ENCODE assay signal across 37 cellular contexts in the genomic region with DNA sequence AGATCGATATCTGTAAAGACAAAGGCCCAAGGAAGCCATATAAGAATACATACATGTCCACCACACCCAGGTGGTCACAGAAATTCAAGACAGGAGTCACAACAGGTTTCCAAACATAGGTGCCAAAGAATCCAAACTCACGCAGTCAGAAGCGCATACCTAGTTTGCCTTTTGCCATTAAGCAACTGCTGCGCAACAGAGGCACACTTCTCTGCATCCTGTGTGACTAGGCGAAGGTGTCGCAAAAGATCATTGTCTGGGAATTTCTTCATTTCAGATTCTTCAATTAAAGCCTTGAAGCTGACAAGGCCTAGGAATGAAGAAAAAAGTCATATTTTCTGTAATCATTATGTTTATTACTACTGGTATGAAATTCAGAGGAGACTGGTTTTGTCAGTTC. TPM values are rescaled to one million over a fixed set of nuclear protein-coding genes. Genes with fewer than 3 reads are reported as not detected.
"Had no signal": no experiment of that assay in that cellular context is flagged by ENCODE, and none has a peak within 500 bp of the region (broad histone marks: within the 10 kb centered on the region; RNA-seq: fewer than 3 reads in every experiment).

No MANE protein-coding gene starts in this region.

- H3K27ac ChIP-seq: adrenal gland, body of pancreas, brain microvascular endothelial cell, breast epithelium, VCaP had no signal

- H3K4me1 Mint-ChIP-seq: activated B cell treated with CpG ODN at 0.5 μM for 24 hours; activated CD4-positive, alpha-beta T cell treated with anti-CD3 and anti-CD28 coated beads, Interleukin-2, amount 10 ng/mL, durations not matched to agents 24 days and 14 days; activated naive CD8-positive, alpha-beta T cell treated with anti-CD3 and anti-CD28 coated beads for 36 hours; activated T-helper 17 cell treated with anti-CD3 and anti-CD28 coated beads, Interleukin-2, amount 50 U/mL, for 72 hours had no signal

- ATAC-seq: activated CD8-positive, alpha-beta T cell treated with anti-CD3 and anti-CD28 coated beads for 36 hours; activated naive CD4-positive, alpha-beta T cell treated with anti-CD3 and anti-CD28 coated beads, Interleukin-2, amount 50 U/mL, for 72 hours; activated T-cell treated with anti-CD3 and anti-CD28 coated beads, Interleukin-2, amount 50 U/mL, for 4 hours; activated T-cell treated with anti-CD3 and anti-CD28 coated beads, Interleukin-2, amount 50 U/mL, for 72 hours; activated T-helper 17 cell treated with anti-CD3 and anti-CD28 coated beads, Interleukin-2, amount 50 U/mL, for 72 hours; body of pancreas had no signal

- H3K4me3 Mint-ChIP-seq: activated B cell treated with CpG ODN at 0.5 μM for 24 hours; activated CD4-positive, alpha-beta memory T cell treated with anti-CD3 and anti-CD28 coated beads for 36 hours; activated CD4-positive, alpha-beta T cell treated with anti-CD3 and anti-CD28 coated beads, Interleukin-2, amount 10 ng/mL, durations not matched to agents 24 days and 14 days; activated CD8-positive, alpha-beta T cell treated with anti-CD3 and anti-CD28 coated beads for 36 hours; activated naive CD4-positive, alpha-beta T cell treated with anti-CD3 and anti-CD28 coated beads for 36 hours; activated naive CD8-positive, alpha-beta T cell treated with anti-CD3 and anti-CD28 coated beads for 36 hours; activated T-cell treated with anti-CD3 and anti-CD28 coated beads, Interleukin-2, amount 50 U/mL, for 4 hours; activated T-cell treated with anti-CD3 and anti-CD28 coated beads, Interleukin-2, amount 50 U/mL, for 72 hours; activated T-helper 1 cell treated with anti-CD3 and anti-CD28 coated beads, Interleukin-12 subunit alpha, Interleukin-12 subunit beta, Interleukin-2, Interleukin-4 antibody, amounts not matched to agents 30 ng/mL and 10 ng/mL and 1 ng/mL, durations not matched to agents 14 hours and 24 hours and 36 hours; activated T-helper 17 cell treated with anti-CD3 and anti-CD28 coated beads, Interleukin-2, amount 50 U/mL, for 72 hours; T-helper 1 cell treated with Interleukin-12 subunit alpha and Interleukin-12 subunit beta and Interleukin-4 antibody, amounts not matched to agents 30 μg/mL and 1 μg/mL, for 36 hours; T-helper 2 cell treated with Interferon-gamma antibody and Interleukin-4, amounts not matched to agents 5 μg/mL and 100 μg/mL, for 36 hours had no signal

- H3K27me3 Mint-ChIP-seq: activated B cell treated with CpG ODN at 0.5 μM for 24 hours; activated CD4-positive, alpha-beta memory T cell treated with anti-CD3 and anti-CD28 coated beads for 36 hours; activated CD4-positive, alpha-beta T cell treated with anti-CD3 and anti-CD28 coated beads, Interleukin-2, amount 10 ng/mL, durations not matched to agents 24 days and 14 days; activated CD8-positive, alpha-beta T cell treated with anti-CD3 and anti-CD28 coated beads for 36 hours; activated naive CD8-positive, alpha-beta T cell treated with anti-CD3 and anti-CD28 coated beads for 36 hours; activated T-helper 17 cell treated with anti-CD3 and anti-CD28 coated beads, Interleukin-2, amount 50 U/mL, for 72 hours had no signal

- DNase-seq: activated B cell treated with CpG ODN at 0.5 μM for 24 hours; activated CD4-positive, alpha-beta memory T cell treated with anti-CD3 and anti-CD28 coated beads for 36 hours; activated CD4-positive, alpha-beta T cell treated with anti-CD3 and anti-CD28 coated beads for 4 hours; activated CD4-positive, alpha-beta T cell treated with anti-CD3 and anti-CD28 coated beads, Interleukin-2, amount 10 ng/mL, durations not matched to agents 24 days and 14 days; activated CD4-positive, alpha-beta T cell treated with anti-CD3 and anti-CD28 coated beads, Interleukin-2, amount 50 U/mL, for 1 hour; activated CD4-positive, alpha-beta T cell treated with anti-CD3 and anti-CD28 coated beads, Interleukin-2, amount 50 U/mL, for 4 hours; activated CD4-positive, CD25-positive, alpha-beta regulatory T cell treated with anti-CD3 and anti-CD28 coated beads, Interleukin-2, amount 50 U/mL, for 72 hours; activated CD8-positive, alpha-beta memory T cell treated with anti-CD3 and anti-CD28 coated beads, Interleukin-2, amount 50 U/mL, for 4 hours; activated CD8-positive, alpha-beta T cell treated with anti-CD3 and anti-CD28 coated beads for 36 hours; activated effector memory CD4-positive, alpha-beta T cell treated with anti-CD3 and anti-CD28 coated beads, Interleukin-2, amount 50 U/mL, for 16 hours; activated gamma-delta T cell treated with Interleukin-2 at 50 U/mL for 16 hours; activated naive CD4-positive, alpha-beta T cell; activated naive CD4-positive, alpha-beta T cell treated with anti-CD3 and anti-CD28 coated beads for 36 hours; activated naive CD4-positive, alpha-beta T cell treated with anti-CD3 and anti-CD28 coated beads, Interleukin-2, amount 50 U/mL, for 16 hours; activated naive CD8-positive, alpha-beta T cell treated with anti-CD3 and anti-CD28 coated beads for 36 hours; activated T-cell treated with anti-CD3 and anti-CD28 coated beads for 4 hours; activated T-cell treated with anti-CD3 and anti-CD28 coated beads, Interleukin-2, amount 50 U/mL, for 1 hour; activated T-cell treated with anti-CD3 and anti-CD28 coated beads, Interleukin-2, amount 50 U/mL, for 4 hours; activated T-cell treated with anti-CD3 and anti-CD28 coated beads, Interleukin-2, amount 50 U/mL, for 72 hours; adrenal gland; amniotic stem cell; aorta; body of pancreas; brain microvascular endothelial cell; central memory CD4-positive, alpha-beta T cell; T-helper 1 cell; T-helper 2 cell; T-helper 9 cell had no signal

- H3K27me3 ChIP-seq: adrenal gland, body of pancreas, brain microvascular endothelial cell, breast epithelium had no signal

- H3K4me1 ChIP-seq: adrenal gland, body of pancreas, breast epithelium had no signal

- H3K4me3 ChIP-seq: adrenal gland, body of pancreas, breast epithelium had no signal

- H3K9me3 ChIP-seq: adrenal gland, body of pancreas, breast epithelium had no signal

- H3K27ac Mint-ChIP-seq: activated B cell treated with CpG ODN at 0.5 μM for 24 hours; activated CD4-positive, alpha-beta memory T cell treated with anti-CD3 and anti-CD28 coated beads for 36 hours; activated CD4-positive, alpha-beta T cell treated with anti-CD3 and anti-CD28 coated beads, Interleukin-2, amount 10 ng/mL, durations not matched to agents 24 days and 14 days; activated CD8-positive, alpha-beta T cell treated with anti-CD3 and anti-CD28 coated beads for 36 hours; activated naive CD4-positive, alpha-beta T cell treated with anti-CD3 and anti-CD28 coated beads for 36 hours; activated naive CD4-positive, alpha-beta T cell treated with anti-CD3 and anti-CD28 coated beads, Interleukin-2, amount 50 U/mL, for 72 hours; activated naive CD8-positive, alpha-beta T cell treated with anti-CD3 and anti-CD28 coated beads for 36 hours; activated T-cell treated with anti-CD3 and anti-CD28 coated beads, Interleukin-2, amount 50 U/mL, for 72 hours; activated T-helper 1 cell treated with anti-CD3 and anti-CD28 coated beads, Interleukin-12 subunit alpha, Interleukin-12 subunit beta, Interleukin-2, Interleukin-4 antibody, amounts not matched to agents 30 ng/mL and 10 ng/mL and 1 ng/mL, durations not matched to agents 14 hours and 24 hours and 36 hours; activated T-helper 17 cell treated with anti-CD3 and anti-CD28 coated beads, Interleukin-2, amount 50 U/mL, for 72 hours; T-helper 1 cell treated with Interleukin-12 subunit alpha and Interleukin-12 subunit beta and Interleukin-4 antibody, amounts not matched to agents 30 μg/mL and 1 μg/mL, for 36 hours; T-helper 2 cell treated with Interferon-gamma antibody and Interleukin-4, amounts not matched to agents 5 μg/mL and 100 μg/mL, for 36 hours had no signal

- H3K9me3 Mint-ChIP-seq: activated naive CD4-positive, alpha-beta T cell treated with anti-CD3 and anti-CD28 coated beads for 36 hours; activated T-helper 17 cell treated with anti-CD3 and anti-CD28 coated beads, Interleukin-2, amount 50 U/mL, for 72 hours had no signal

RNA-seq across cellular contexts. Expression of a gene that starts 32.2 kb away (rescaled TPM):
- total RNA-seq: activated B cell treated with CpG ODN at 0.5 μM for 24 hours; activated CD4-positive, alpha-beta memory T cell treated with anti-CD3 and anti-CD28 coated beads for 36 hours; activated CD4-positive, alpha-beta T cell treated with anti-CD3 and anti-CD28 coated beads, Interleukin-2, amount 10 ng/mL, durations not matched to agents 24 days and 14 days; activated CD8-positive, alpha-beta memory T cell treated with anti-CD3 and anti-CD28 coated beads for 36 hours; activated CD8-positive, alpha-beta T cell treated with anti-CD3 and anti-CD28 coated beads for 36 hours; activated naive CD4-positive, alpha-beta T cell treated with anti-CD3 and anti-CD28 coated beads for 36 hours; activated naive CD4-positive, alpha-beta T cell treated with anti-CD3 and anti-CD28 coated beads, Interleukin-2, amount 50 U/mL, for 72 hours; activated naive CD8-positive, alpha-beta T cell treated with anti-CD3 and anti-CD28 coated beads for 36 hours; activated T-cell treated with anti-CD3 and anti-CD28 coated beads, Interleukin-2, amount 50 U/mL, for 4 hours; activated T-helper 1 cell treated with anti-CD3 and anti-CD28 coated beads, Interleukin-12 subunit alpha, Interleukin-12 subunit beta, Interleukin-2, Interleukin-4 antibody, amounts not matched to agents 30 ng/mL and 10 ng/mL and 1 ng/mL, durations not matched to agents 14 hours and 24 hours and 36 hours; body of pancreas; cardiac septum had no signal
